In genomic region chr17:50210249-50211225, GRCh38 we compare ENCODE assay signal across 1 cellular context.
TF ChIP-seq lines count a peak whose summit lies in the region.

No MANE protein-coding gene starts in this region.

TF ChIP-seq in SK-N-SH treated with all-trans-retinoic acid at 6 μM for 48 hours, 23 proteins besides CTCF, POLR2A, EP300 and RAD21 (continued from another document):
- peak; percentile 17; the same call in 1 of the 2 replicates for TF ChIP-seq TSHZ2 (CRISPR knock-in tag; IDR thresholded peaks at IDR 0.05)
TF ChIP-seq in SK-N-SH treated with all-trans-retinoic acid at 6 μM for 48 hours: peak in this region for 6.
